Comparison of ENCODE assay signal across 1 cellular context in the genomic region with DNA sequence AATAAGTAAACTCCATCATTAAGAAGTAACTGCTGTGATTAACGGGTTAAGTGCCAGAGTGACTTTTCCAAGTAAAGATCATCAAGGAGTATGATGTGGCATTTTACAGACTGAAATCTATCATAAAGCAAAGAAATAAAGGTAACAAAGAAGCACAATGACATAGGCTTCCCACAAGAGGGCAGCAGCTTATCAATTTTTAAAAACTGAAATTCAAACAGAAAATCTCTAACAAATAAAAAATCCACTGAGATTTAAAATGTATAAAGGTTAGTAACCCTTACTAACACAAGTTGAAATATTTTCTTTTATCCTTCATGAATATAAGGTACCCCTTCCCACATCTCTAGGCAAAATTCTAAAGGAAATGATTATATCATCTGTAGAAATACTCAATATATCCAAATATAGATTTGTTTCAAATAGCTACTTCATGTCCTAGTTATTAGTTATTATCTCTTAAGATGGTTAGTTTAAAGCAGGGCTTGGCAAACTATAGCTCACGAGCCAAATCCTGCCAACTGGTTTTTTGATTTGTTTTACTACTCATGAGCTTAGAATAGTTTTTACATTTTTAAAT.
TF ChIP-seq lines count a peak whose summit lies in the region.

No MANE protein-coding gene starts in this region.

TF ChIP-seq in H1, 55 proteins besides CTCF, POLR2A, EP300 and RAD21:
- TF ChIP-seq MAFK (IDR thresholded peaks at IDR 0.05; ENCODE audit: low read depth, low read length): no peak
- TF ChIP-seq, protein P1, sequence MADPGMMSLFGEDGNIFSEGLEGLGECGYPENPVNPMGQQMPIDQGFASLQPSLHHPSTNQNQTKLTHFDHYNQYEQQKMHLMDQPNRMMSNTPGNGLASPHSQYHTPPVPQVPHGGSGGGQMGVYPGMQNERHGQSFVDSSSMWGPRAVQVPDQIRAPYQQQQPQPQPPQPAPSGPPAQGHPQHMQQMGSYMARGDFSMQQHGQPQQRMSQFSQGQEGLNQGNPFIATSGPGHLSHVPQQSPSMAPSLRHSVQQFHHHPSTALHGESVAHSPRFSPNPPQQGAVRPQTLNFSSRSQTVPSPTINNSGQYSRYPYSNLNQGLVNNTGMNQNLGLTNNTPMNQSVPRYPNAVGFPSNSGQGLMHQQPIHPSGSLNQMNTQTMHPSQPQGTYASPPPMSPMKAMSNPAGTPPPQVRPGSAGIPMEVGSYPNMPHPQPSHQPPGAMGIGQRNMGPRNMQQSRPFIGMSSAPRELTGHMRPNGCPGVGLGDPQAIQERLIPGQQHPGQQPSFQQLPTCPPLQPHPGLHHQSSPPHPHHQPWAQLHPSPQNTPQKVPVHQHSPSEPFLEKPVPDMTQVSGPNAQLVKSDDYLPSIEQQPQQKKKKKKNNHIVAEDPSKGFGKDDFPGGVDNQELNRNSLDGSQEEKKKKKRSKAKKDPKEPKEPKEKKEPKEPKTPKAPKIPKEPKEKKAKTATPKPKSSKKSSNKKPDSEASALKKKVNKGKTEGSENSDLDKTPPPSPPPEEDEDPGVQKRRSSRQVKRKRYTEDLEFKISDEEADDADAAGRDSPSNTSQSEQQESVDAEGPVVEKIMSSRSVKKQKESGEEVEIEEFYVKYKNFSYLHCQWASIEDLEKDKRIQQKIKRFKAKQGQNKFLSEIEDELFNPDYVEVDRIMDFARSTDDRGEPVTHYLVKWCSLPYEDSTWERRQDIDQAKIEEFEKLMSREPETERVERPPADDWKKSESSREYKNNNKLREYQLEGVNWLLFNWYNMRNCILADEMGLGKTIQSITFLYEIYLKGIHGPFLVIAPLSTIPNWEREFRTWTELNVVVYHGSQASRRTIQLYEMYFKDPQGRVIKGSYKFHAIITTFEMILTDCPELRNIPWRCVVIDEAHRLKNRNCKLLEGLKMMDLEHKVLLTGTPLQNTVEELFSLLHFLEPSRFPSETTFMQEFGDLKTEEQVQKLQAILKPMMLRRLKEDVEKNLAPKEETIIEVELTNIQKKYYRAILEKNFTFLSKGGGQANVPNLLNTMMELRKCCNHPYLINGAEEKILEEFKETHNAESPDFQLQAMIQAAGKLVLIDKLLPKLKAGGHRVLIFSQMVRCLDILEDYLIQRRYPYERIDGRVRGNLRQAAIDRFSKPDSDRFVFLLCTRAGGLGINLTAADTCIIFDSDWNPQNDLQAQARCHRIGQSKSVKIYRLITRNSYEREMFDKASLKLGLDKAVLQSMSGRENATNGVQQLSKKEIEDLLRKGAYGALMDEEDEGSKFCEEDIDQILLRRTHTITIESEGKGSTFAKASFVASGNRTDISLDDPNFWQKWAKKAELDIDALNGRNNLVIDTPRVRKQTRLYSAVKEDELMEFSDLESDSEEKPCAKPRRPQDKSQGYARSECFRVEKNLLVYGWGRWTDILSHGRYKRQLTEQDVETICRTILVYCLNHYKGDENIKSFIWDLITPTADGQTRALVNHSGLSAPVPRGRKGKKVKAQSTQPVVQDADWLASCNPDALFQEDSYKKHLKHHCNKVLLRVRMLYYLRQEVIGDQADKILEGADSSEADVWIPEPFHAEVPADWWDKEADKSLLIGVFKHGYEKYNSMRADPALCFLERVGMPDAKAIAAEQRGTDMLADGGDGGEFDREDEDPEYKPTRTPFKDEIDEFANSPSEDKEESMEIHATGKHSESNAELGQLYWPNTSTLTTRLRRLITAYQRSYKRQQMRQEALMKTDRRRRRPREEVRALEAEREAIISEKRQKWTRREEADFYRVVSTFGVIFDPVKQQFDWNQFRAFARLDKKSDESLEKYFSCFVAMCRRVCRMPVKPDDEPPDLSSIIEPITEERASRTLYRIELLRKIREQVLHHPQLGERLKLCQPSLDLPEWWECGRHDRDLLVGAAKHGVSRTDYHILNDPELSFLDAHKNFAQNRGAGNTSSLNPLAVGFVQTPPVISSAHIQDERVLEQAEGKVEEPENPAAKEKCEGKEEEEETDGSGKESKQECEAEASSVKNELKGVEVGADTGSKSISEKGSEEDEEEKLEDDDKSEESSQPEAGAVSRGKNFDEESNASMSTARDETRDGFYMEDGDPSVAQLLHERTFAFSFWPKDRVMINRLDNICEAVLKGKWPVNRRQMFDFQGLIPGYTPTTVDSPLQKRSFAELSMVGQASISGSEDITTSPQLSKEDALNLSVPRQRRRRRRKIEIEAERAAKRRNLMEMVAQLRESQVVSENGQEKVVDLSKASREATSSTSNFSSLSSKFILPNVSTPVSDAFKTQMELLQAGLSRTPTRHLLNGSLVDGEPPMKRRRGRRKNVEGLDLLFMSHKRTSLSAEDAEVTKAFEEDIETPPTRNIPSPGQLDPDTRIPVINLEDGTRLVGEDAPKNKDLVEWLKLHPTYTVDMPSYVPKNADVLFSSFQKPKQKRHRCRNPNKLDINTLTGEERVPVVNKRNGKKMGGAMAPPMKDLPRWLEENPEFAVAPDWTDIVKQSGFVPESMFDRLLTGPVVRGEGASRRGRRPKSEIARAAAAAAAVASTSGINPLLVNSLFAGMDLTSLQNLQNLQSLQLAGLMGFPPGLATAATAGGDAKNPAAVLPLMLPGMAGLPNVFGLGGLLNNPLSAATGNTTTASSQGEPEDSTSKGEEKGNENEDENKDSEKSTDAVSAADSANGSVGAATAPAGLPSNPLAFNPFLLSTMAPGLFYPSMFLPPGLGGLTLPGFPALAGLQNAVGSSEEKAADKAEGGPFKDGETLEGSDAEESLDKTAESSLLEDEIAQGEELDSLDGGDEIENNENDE (IDR thresholded peaks at IDR 0.05; ENCODE audit: insufficient replicate concordance, low read length): no peak
- TF ChIP-seq KDM5A (IDR thresholded peaks at IDR 0.05; ENCODE audit: low read length): no peak
- TF ChIP-seq CHD1 (IDR thresholded peaks at IDR 0.05; ENCODE audit: low read depth, low read length): no peak
- no peak for TF ChIP-seq RXRA (IDR thresholded peaks at IDR 0.05; ENCODE audit: insufficient read depth, low read depth, low read length)
- no peak for TF ChIP-seq BACH1 (IDR thresholded peaks at IDR 0.05; ENCODE audit: low read length)
- TF ChIP-seq SUZ12 (IDR thresholded peaks at IDR 0.05; ENCODE audit: low read length): no peak
- no peak for TF ChIP-seq GTF2F1 (IDR thresholded peaks at IDR 0.05; ENCODE audit: borderline replicate concordance, low read depth, low read length)
- no peak for TF ChIP-seq HDAC2 (IDR thresholded peaks at IDR 0.05; ENCODE audit: borderline replicate concordance in 1 of 2, low read depth in 2 of 2, low read length in 2 of 2)
- no peak for TF ChIP-seq BCL11A (IDR thresholded peaks at IDR 0.05; ENCODE audit: low read depth in 2 of 2, low read length in 2 of 2)
- TF ChIP-seq CREB1 (IDR thresholded peaks at IDR 0.05): no peak
- no peak for TF ChIP-seq PHF8 (conservative IDR thresholded peaks at IDR 0.05; ENCODE audit: low read depth, low read length)
- no peak for TF ChIP-seq SP2 (IDR thresholded peaks at IDR 0.05; ENCODE audit: low read length)
- TF ChIP-seq HDAC6 (IDR thresholded peaks at IDR 0.05; ENCODE audit: low read depth, low read length): no peak
